In genomic region chr12:54421873-54422250, GRCh38 we compare ENCODE assay signal across 17 cellular contexts. TPM values are rescaled to one million over a fixed set of nuclear protein-coding genes. Genes with fewer than 3 reads are reported as not detected.
DNase-seq lines count a peak whose midpoint lies in the region; ATAC-seq and TF ChIP-seq lines count a peak whose summit lies in the region.
"Had no signal": no experiment of that assay in that cellular context is flagged by ENCODE, and none has a peak within 500 bp of the region (broad histone marks: within the 10 kb centered on the region; RNA-seq: fewer than 3 reads in every experiment).

No MANE protein-coding gene starts in this region.

- peaks cover 38% of the 10 kb centered on the region for H3K4me1 Mint-ChIP-seq in activated T-helper 1 cell treated with anti-CD3 and anti-CD28 coated beads, Interleukin-12 subunit alpha, Interleukin-12 subunit beta, Interleukin-2, Interleukin-4 antibody, amounts not matched to agents 30 ng/mL and 10 ng/mL and 1 ng/mL, durations not matched to agents 14 hours and 24 hours and 36 hours (ENCODE audit: low read depth)

- no peak overlapping the region for H3K27ac Mint-ChIP-seq in activated T-helper 1 cell treated with anti-CD3 and anti-CD28 coated beads, Interleukin-12 subunit alpha, Interleukin-12 subunit beta, Interleukin-2, Interleukin-4 antibody, amounts not matched to agents 30 ng/mL and 10 ng/mL and 1 ng/mL, durations not matched to agents 14 hours and 24 hours and 36 hours
- H3K27ac Mint-ChIP-seq: memory B cell; stimulated activated memory B cell treated with anti-CD40 and anti-IgM and Interleukin-4, amounts not matched to agents 10 μg/mL and 1 μg/mL and 100 μg/mL, for 72 hours had no signal

- intact Hi-C loops in activated T-helper 1 cell treated with anti-CD3 and anti-CD28 coated beads, Interleukin-12 subunit alpha, Interleukin-12 subunit beta, Interleukin-2, Interleukin-4 antibody, amounts not matched to agents 30 ng/mL and 10 ng/mL and 1 ng/mL, durations not matched to agents 14 hours and 24 hours and 36 hours (cut with micrococcal nuclease) = loop anchor here (1.0 kb wide), 1 partner anchor 9 kb away; no protein-coding TSS in a partner anchor
- intact Hi-C loops in lower lobe of right lung (cut with DNase I) = no loop called here

- H3K27me3 Mint-ChIP-seq in activated T-helper 1 cell treated with anti-CD3 and anti-CD28 coated beads, Interleukin-12 subunit alpha, Interleukin-12 subunit beta, Interleukin-2, Interleukin-4 antibody, amounts not matched to agents 30 ng/mL and 10 ng/mL and 1 ng/mL, durations not matched to agents 14 hours and 24 hours and 36 hours (ENCODE audit: insufficient read depth) = peaks cover 37% of the 10 kb centered on the region

- no peak for TF ChIP-seq POLR2A in suprapubic skin (IDR thresholded peaks at IDR 0.05)

- H3K36me3 ChIP-seq in lower lobe of right lung (no peaks in the 10 kb centered on the region), suprapubic skin (no peaks in the 10 kb centered on the region)

- H3K4me1 ChIP-seq in lower lobe of right lung = peaks cover 38% of the 10 kb centered on the region
- H3K4me1 ChIP-seq in suprapubic skin = peaks cover 73% of the 10 kb centered on the region

- H3K27me3 ChIP-seq in lower lobe of right lung (ENCODE audit: low read depth) = no peaks in the 10 kb centered on the region
- no peaks in the 10 kb centered on the region for H3K27me3 ChIP-seq in suprapubic skin

- no peaks in the 10 kb centered on the region for H3K9me3 Mint-ChIP-seq in activated T-helper 1 cell treated with anti-CD3 and anti-CD28 coated beads, Interleukin-12 subunit alpha, Interleukin-12 subunit beta, Interleukin-2, Interleukin-4 antibody, amounts not matched to agents 30 ng/mL and 10 ng/mL and 1 ng/mL, durations not matched to agents 14 hours and 24 hours and 36 hours
- H3K9me3 Mint-ChIP-seq: activated CD4-positive, alpha-beta T cell treated with anti-CD3 and anti-CD28 coated beads, Interleukin-2, amount 10 ng/mL, durations not matched to agents 7 days and 5 days; memory B cell; stimulated activated memory B cell treated with anti-CD40 and anti-IgM and Interleukin-4, amounts not matched to agents 10 μg/mL and 1 μg/mL and 100 μg/mL, for 72 hours had no signal

- H3K27ac ChIP-seq in lower lobe of right lung (peak overlapping the region; percentile 87), suprapubic skin (peak overlapping the region; percentile 83)
- H3K27ac ChIP-seq: epithelial cell of prostate had no signal

- TF ChIP-seq EP300 in suprapubic skin (IDR thresholded peaks at IDR 0.05) = no peak

- H3K9me3 ChIP-seq in lower lobe of right lung (no peaks in the 10 kb centered on the region), suprapubic skin (no peaks in the 10 kb centered on the region)
- H3K9me3 ChIP-seq: Caco-2 had no signal

- H3K36me3 Mint-ChIP-seq in activated T-helper 1 cell treated with anti-CD3 and anti-CD28 coated beads, Interleukin-12 subunit alpha, Interleukin-12 subunit beta, Interleukin-2, Interleukin-4 antibody, amounts not matched to agents 30 ng/mL and 10 ng/mL and 1 ng/mL, durations not matched to agents 14 hours and 24 hours and 36 hours (ENCODE audit: low read depth) = no peaks in the 10 kb centered on the region
- H3K36me3 Mint-ChIP-seq: memory B cell; stimulated activated memory B cell treated with anti-CD40 and anti-IgM and Interleukin-4, amounts not matched to agents 10 μg/mL and 1 μg/mL and 100 μg/mL, for 72 hours had no signal

- DNase-seq in ELR (ENCODE audit: low read depth) (peak; percentile 44), lower lobe of right lung (no peak), suprapubic skin (ENCODE audit: low spot score in 2 of 2) (no peak), CD1c-positive myeloid dendritic cell (ENCODE audit: extremely low spot score) (no peak), 8988T (no peak)
- no peak for DNase-seq in activated T-helper 1 cell treated with anti-CD3 and anti-CD28 coated beads, Interleukin-12 subunit alpha, Interleukin-12 subunit beta, Interleukin-2, Interleukin-4 antibody, amounts not matched to agents 30 ng/mL and 10 ng/mL and 1 ng/mL, durations not matched to agents 14 hours and 24 hours and 36 hours (ENCODE audit: low spot score)
- DNase-seq: activated CD4-positive, alpha-beta T cell treated with anti-CD3 and anti-CD28 coated beads, Interleukin-2, amount 10 ng/mL, durations not matched to agents 7 days and 5 days; activated effector memory CD4-positive, alpha-beta T cell treated with Interleukin-2 at 50 U/mL for 16 hours; Caco-2; stimulated activated CD4-positive, alpha-beta T cell treated with anti-CD3 and anti-CD28 coated beads, Interleukin-2, amount 100 ng/mL, for 48 hours; SW 1271 had no signal

- H3K4me3 ChIP-seq in lower lobe of right lung (no peak overlapping the region), suprapubic skin (no peak overlapping the region)

- WGBS in suprapubic skin = 82% methylated on average over 2 of the region's 2 CpGs

- peak overlapping the region; percentile 17 for H3K4me3 Mint-ChIP-seq in activated T-helper 1 cell treated with anti-CD3 and anti-CD28 coated beads, Interleukin-12 subunit alpha, Interleukin-12 subunit beta, Interleukin-2, Interleukin-4 antibody, amounts not matched to agents 30 ng/mL and 10 ng/mL and 1 ng/mL, durations not matched to agents 14 hours and 24 hours and 36 hours
- H3K4me3 Mint-ChIP-seq: activated CD4-positive, alpha-beta T cell treated with anti-CD3 and anti-CD28 coated beads, Interleukin-2, amount 10 ng/mL, durations not matched to agents 7 days and 5 days; memory B cell; stimulated activated memory B cell treated with anti-CD40 and anti-IgM and Interleukin-4, amounts not matched to agents 10 μg/mL and 1 μg/mL and 100 μg/mL, for 72 hours had no signal

- TF ChIP-seq CTCF in lower lobe of right lung (IDR thresholded peaks at IDR 0.05) (no peak), suprapubic skin (IDR thresholded peaks at IDR 0.05) (no peak)

- no peak for ATAC-seq in lower lobe of right lung
- ATAC-seq in HG03025 (IDR thresholded peaks at IDR 0.05; ENCODE audit: low FRiP score, unreplicated experiment) = no peak
- no peak for ATAC-seq in GM18861 (IDR thresholded peaks at IDR 0.05; ENCODE audit: unreplicated experiment)
- ATAC-seq: stimulated activated memory B cell treated with anti-CD40 and anti-IgM and Interleukin-4, amounts not matched to agents 10 μg/mL and 1 μg/mL and 100 μg/mL, for 72 hours had no signal

RNA-seq across cellular contexts. Expression of gene ITGA5, which starts 2.8 kb away (rescaled TPM):
- 31.2 and 31.6 TPM in 2 replicates for total RNA-seq in activated T-helper 1 cell treated with anti-CD3 and anti-CD28 coated beads, Interleukin-12 subunit alpha, Interleukin-12 subunit beta, Interleukin-2, Interleukin-4 antibody, amounts not matched to agents 30 ng/mL and 10 ng/mL and 1 ng/mL, durations not matched to agents 14 hours and 24 hours and 36 hours
- total RNA-seq in lower lobe of right lung (97.1 TPM), suprapubic skin (10 to 100 TPM; 16.3 to 36.4 (median 24.8) TPM)

RNA-seq across cellular contexts. Expression of gene ZNF385A, which starts 37.3 kb away (rescaled TPM):
- 0.99 and 1.3 TPM in 2 replicates for total RNA-seq in activated T-helper 1 cell treated with anti-CD3 and anti-CD28 coated beads, Interleukin-12 subunit alpha, Interleukin-12 subunit beta, Interleukin-2, Interleukin-4 antibody, amounts not matched to agents 30 ng/mL and 10 ng/mL and 1 ng/mL, durations not matched to agents 14 hours and 24 hours and 36 hours
- total RNA-seq in lower lobe of right lung (28.3 TPM), suprapubic skin (100 to 1,000 TPM in 3 of 4 donors, 10 to 100 TPM in 1; 99.5 to 134 (median 113) TPM)

RNA-seq across cellular contexts. Expression of gene GTSF1, which starts 51.5 kb away (rescaled TPM):
- total RNA-seq in activated T-helper 1 cell treated with anti-CD3 and anti-CD28 coated beads, Interleukin-12 subunit alpha, Interleukin-12 subunit beta, Interleukin-2, Interleukin-4 antibody, amounts not matched to agents 30 ng/mL and 10 ng/mL and 1 ng/mL, durations not matched to agents 14 hours and 24 hours and 36 hours = 3.9 and 4.4 TPM in 2 replicates
- total RNA-seq in lower lobe of right lung (4.5 TPM), suprapubic skin (not detected)
- total RNA-seq: Caco-2, pulmonary artery endothelial cell had no signal

RNA-seq across cellular contexts. Expression of gene GPR84, which starts 57.6 kb away (rescaled TPM):
- 2.3 and 2.4 TPM in 2 replicates for total RNA-seq in activated T-helper 1 cell treated with anti-CD3 and anti-CD28 coated beads, Interleukin-12 subunit alpha, Interleukin-12 subunit beta, Interleukin-2, Interleukin-4 antibody, amounts not matched to agents 30 ng/mL and 10 ng/mL and 1 ng/mL, durations not matched to agents 14 hours and 24 hours and 36 hours
- 0.65 TPM for total RNA-seq in lower lobe of right lung
- total RNA-seq in suprapubic skin = 1 to 10 TPM in 1 of 4 donors, under 1 TPM in 3; 0.38 to 1.7 (median 0.73) TPM
- total RNA-seq: Caco-2, pulmonary artery endothelial cell had no signal

Comparison
In these comparisons a context has a peak if more than half of its experiments do, and no peak if none do; other contexts are left out.
1. RNA of gene ZNF385A, which starts 37.3 kb away (total RNA-seq): 99.5 to 134 TPM in suprapubic skin and 28.3 TPM in lower lobe of right lung (single experiment); 0.99 to 1.3 TPM in activated T-helper 1 cell treated with anti-CD3 and anti-CD28 coated beads, Interleukin-12 subunit alpha, Interleukin-12 subunit beta, Interleukin-2, Interleukin-4 antibody, amounts not matched to agents 30 ng/mL and 10 ng/mL and 1 ng/mL, durations not matched to agents 14 hours and 24 hours and 36 hours; every median in the first group is over 10 times any median in the second.